In the genomic region with DNA sequence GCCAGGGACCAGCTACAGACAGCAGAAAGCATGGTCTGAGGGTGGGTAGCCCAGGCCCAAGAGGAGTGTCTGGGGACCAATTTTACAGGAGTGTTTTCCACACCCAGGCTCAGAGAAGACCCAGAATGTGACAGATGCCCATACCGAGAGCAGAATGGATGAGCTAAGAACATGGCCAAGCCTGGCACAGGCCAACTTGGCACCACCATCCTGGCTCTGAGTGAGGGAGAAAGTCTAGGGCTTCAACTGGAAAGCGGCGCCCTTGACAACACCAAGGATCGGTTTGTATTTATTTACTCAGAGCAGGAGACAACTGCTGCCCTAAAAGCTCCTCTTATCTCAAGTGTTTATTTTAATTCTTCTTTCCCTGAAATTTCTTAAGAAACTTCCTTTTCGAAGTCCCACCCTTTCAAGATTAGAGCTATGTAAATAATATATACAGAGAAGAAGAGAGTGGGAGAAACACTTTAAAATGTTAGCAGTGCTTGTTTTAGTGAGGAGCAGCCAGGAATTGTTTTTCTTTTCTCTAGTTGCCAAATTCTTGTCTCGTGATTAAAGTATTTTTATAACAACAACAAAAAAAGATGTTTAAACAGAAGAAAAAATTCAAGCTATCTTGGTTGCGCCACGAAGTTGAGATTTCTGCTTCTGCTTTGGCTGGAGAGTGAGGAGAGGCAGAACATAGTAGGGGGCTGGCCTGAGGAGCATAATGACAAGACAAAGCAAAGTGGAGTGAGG, we compare ENCODE assay signal across 12 cellular contexts. TPM values are rescaled to one million over a fixed set of nuclear protein-coding genes. Genes with fewer than 3 reads are reported as not detected.
DNase-seq lines count a peak whose midpoint lies in the region; ATAC-seq and TF ChIP-seq lines count a peak whose summit lies in the region.
"Had no signal": no experiment of that assay in that cellular context is flagged by ENCODE, and none has a peak within 500 bp of the region (broad histone marks: within the 10 kb centered on the region; RNA-seq: fewer than 3 reads in every experiment).

No MANE protein-coding gene starts in this region.

- H2BK120ac ChIP-seq in neuronal stem cell (ENCODE audit: low read depth, low read length) = no peak overlapping the region

- H3K4me1 ChIP-seq in heart right ventricle = peaks cover 3 to 49% (median 29%) of the 10 kb centered on the region in 9 donors
- H3K4me1 ChIP-seq in skeletal muscle satellite cell (ENCODE audit: control insufficient read depth, insufficient read depth, low read length) = peaks cover 31% of the 10 kb centered on the region
- H3K4me1 ChIP-seq in neuronal stem cell (ENCODE audit: control insufficient read depth in 2 of 2, insufficient read depth in 1 of 2, low read depth in 1 of 2, low read length in 2 of 2) = no peaks in the 10 kb centered on the region

- no peak overlapping the region for H2BK12ac ChIP-seq in neuronal stem cell (ENCODE audit: low read length)

- peaks cover 2% of the 10 kb centered on the region for H3K79me1 ChIP-seq in neuronal stem cell (ENCODE audit: low read depth, low read length)

- DNase-seq in DMS79 (lab: John Stamatoyannopoulos, UW) = peak; percentile 51
- no peak for DNase-seq in heart right ventricle
- DNase-seq in HuH-7.5 (ENCODE audit: low spot score) = no peak
- DNase-seq in activated gamma-delta T cell treated with Interleukin-2 at 50 U/mL for 16 hours = no peak
- DNase-seq in neuronal stem cell (ENCODE audit: low spot score) = no peak
- DNase-seq: cortex of kidney, NCI-H1930 had no signal

- 40 to 43% methylated on average over 8 of the region's 8 CpGs for WGBS in heart right ventricle, 2 donors
- no CpG with 5 or more reads among the region's 8 CpGs for WGBS in neuronal stem cell (ENCODE audit: extremely low coverage in 2 of 2, insufficient read length in 2 of 2, insufficient replicate concordance in 1 of 2), 2 donors

- no peak overlapping the region for H2AK5ac ChIP-seq in neuronal stem cell (ENCODE audit: low read depth, low read length)

- no peak for TF ChIP-seq CTCF in heart right ventricle (IDR thresholded peaks at IDR 0.05)

- H2BK15ac ChIP-seq in neuronal stem cell (ENCODE audit: low read length) = no peak overlapping the region

- H4K8ac ChIP-seq in neuronal stem cell (ENCODE audit: low read depth, low read length) = no peak overlapping the region

- no peak overlapping the region for H3K18ac ChIP-seq in neuronal stem cell (ENCODE audit: low read length)

- H3K4me3 ChIP-seq in heart right ventricle = no peak overlapping the region
- H3K4me3 ChIP-seq in skeletal muscle satellite cell (ENCODE audit: low read length) = peak overlapping the region; percentile 7
- no peak overlapping the region for H3K4me3 ChIP-seq in neuronal stem cell (ENCODE audit: low read length in 2 of 2)
- H3K4me3 ChIP-seq: skin epidermis had no signal

- no peak overlapping the region for H3K9ac ChIP-seq in skeletal muscle satellite cell (ENCODE audit: low read depth, low read length)
- H3K9ac ChIP-seq in neuronal stem cell (ENCODE audit: low read depth, low read length, poor library complexity) = no peak overlapping the region

- peak in 5 of 8 donors; percentile 22 to 76 (median 34) for ATAC-seq in heart right ventricle
- no peak for ATAC-seq in GM21786 (IDR thresholded peaks at IDR 0.05; ENCODE audit: unreplicated experiment)

- no peak overlapping the region for H3K23ac ChIP-seq in neuronal stem cell (ENCODE audit: low read depth, low read length, poor library complexity)

- peaks cover 0 to 35% (median 22%) of the 10 kb centered on the region in 7 donors for H3K27me3 ChIP-seq in heart right ventricle
- H3K27me3 ChIP-seq in skeletal muscle satellite cell (ENCODE audit: control insufficient read depth, insufficient read depth, low read length) = peaks cover 74% of the 10 kb centered on the region
- H3K27me3 ChIP-seq in neuronal stem cell (ENCODE audit: control insufficient read depth in 3 of 3, insufficient read depth in 3 of 3, low read depth in 1 of 3, low read length in 3 of 3) = peaks cover 0 to 48% (median 0%) of the 10 kb centered on the region in 3 experiments

- peak overlapping the region; percentile 9 for H3K27ac ChIP-seq in angular gyrus (ENCODE audit: low read depth, low read length)
- peak overlapping the region in 9 of 10 donors; percentile 20 to 68 (median 46) for H3K27ac ChIP-seq in heart right ventricle
- no peak overlapping the region for H3K27ac ChIP-seq in neuronal stem cell (replicated peaks; ENCODE audit: low read length)

- H3K4ac ChIP-seq in neuronal stem cell (ENCODE audit: low read length) = no peak overlapping the region

- H3K36me3 ChIP-seq in heart right ventricle (peaks cover 0 to 97% (median 7%) of the 10 kb centered on the region in 9 donors), skeletal muscle satellite cell (ENCODE audit: insufficient read depth, low read length) (no peaks in the 10 kb centered on the region), neuronal stem cell (replicated peaks in 1 of 2; ENCODE audit: control insufficient read depth in 2 of 2, insufficient read depth in 2 of 2, low read length in 2 of 2) (no peaks in the 10 kb centered on the region)

- H2BK5ac ChIP-seq in neuronal stem cell (ENCODE audit: low read length) = no peak overlapping the region

- H2AFZ ChIP-seq in neuronal stem cell (ENCODE audit: low read length) = no peak overlapping the region

- H3K14ac ChIP-seq in neuronal stem cell (ENCODE audit: low read length) = no peak overlapping the region

- peak overlapping the region; percentile 73 for H3K4me2 ChIP-seq in skeletal muscle satellite cell (ENCODE audit: low read length)
- no peak overlapping the region for H3K4me2 ChIP-seq in neuronal stem cell (ENCODE audit: insufficient read depth, low read length, poor library complexity, severe bottlenecking)

- intact Hi-C loops in heart right ventricle (cut with DNase I) = no loop called here

- H3K9me3 ChIP-seq in heart right ventricle (no peaks in the 10 kb centered on the region), skeletal muscle satellite cell (replicated peaks; ENCODE audit: low read length) (no peaks in the 10 kb centered on the region), neuronal stem cell (replicated peaks in 1 of 2; ENCODE audit: control insufficient read depth in 2 of 2, insufficient read depth in 1 of 2, low read depth in 1 of 2, low read length in 2 of 2) (no peaks in the 10 kb centered on the region)

- H4K91ac ChIP-seq in neuronal stem cell (ENCODE audit: low read depth, low read length, poor library complexity) = no peak overlapping the region

RNA-seq across cellular contexts. Expression of a gene that starts 16.2 kb away (rescaled TPM):
- total RNA-seq in heart right ventricle = 100 to 1,000 TPM in 1 of 10 donors, 10 to 100 TPM in 9; 36.2 to 123 (median 61.4) TPM
- 10 to 100 TPM; 49.0 to 96.7 TPM for polyA plus RNA-seq in heart right ventricle
- 48.9 and 64.2 TPM in 2 replicates for total RNA-seq in skeletal muscle satellite cell (2012; rRNA removed)
- polyA plus RNA-seq in neuronal stem cell (2013, experiment 1 of 2) = 4.0 TPM
- polyA plus RNA-seq in neuronal stem cell (2013, experiment 2 of 2) = 3.8 TPM
- total RNA-seq: HT-29 had no signal

RNA-seq across cellular contexts. Expression of a gene that starts 35.1 kb away (rescaled TPM):
- total RNA-seq in heart right ventricle = 10 to 100 TPM; 20.1 to 44.4 (median 29.4) TPM
- polyA plus RNA-seq in heart right ventricle = 10 to 100 TPM; 23.4 to 47.0 TPM
- 12.2 and 14.7 TPM in 2 replicates for total RNA-seq in skeletal muscle satellite cell (2012; rRNA removed)
- 43.3 TPM for polyA plus RNA-seq in neuronal stem cell (2013, experiment 1 of 2)
- 41.6 TPM for polyA plus RNA-seq in neuronal stem cell (2013, experiment 2 of 2)

RNA-seq across cellular contexts. Expression of a gene that starts 37.2 kb away (rescaled TPM):
- 1 to 10 TPM in 8 of 10 donors, under 1 TPM in 2; 0.72 to 3.4 (median 2.2) TPM for total RNA-seq in heart right ventricle
- polyA plus RNA-seq in heart right ventricle = 1 to 10 TPM; 3.4 to 7.2 TPM
- total RNA-seq in skeletal muscle satellite cell (2012; rRNA removed) = 5.8 and 6.3 TPM in 2 replicates
- polyA plus RNA-seq in neuronal stem cell (2013, experiment 1 of 2) = 6.4 TPM
- polyA plus RNA-seq in neuronal stem cell (2013, experiment 2 of 2) = 5.8 TPM

RNA-seq across cellular contexts. Expression of a gene that starts 54.7 kb away (rescaled TPM):
- total RNA-seq in heart right ventricle = 1 to 10 TPM in 2 of 10 donors, under 1 TPM in 3, not detected in 5; 0.26 to 1.9 (median 0.62) TPM
- under 1 TPM; 0.19 to 0.73 TPM for polyA plus RNA-seq in heart right ventricle
- not detected in 2 replicates for total RNA-seq in skeletal muscle satellite cell (2012; rRNA removed)
- polyA plus RNA-seq in neuronal stem cell (2013, experiment 1 of 2) = 0.25 TPM
- polyA plus RNA-seq in neuronal stem cell (2013, experiment 2 of 2) = 0.30 TPM
- total RNA-seq: HT-29 had no signal

RNA-seq across cellular contexts. Expression of a gene that starts 58.8 kb away (rescaled TPM):
- total RNA-seq in heart right ventricle = 1 to 10 TPM in 3 of 10 donors, under 1 TPM in 7; 0.17 to 1.4 (median 0.49) TPM
- 1 to 10 TPM; 1.1 to 2.9 TPM for polyA plus RNA-seq in heart right ventricle
- under 0.01 TPM in 2 replicates for total RNA-seq in skeletal muscle satellite cell (2012; rRNA removed)
- polyA plus RNA-seq in neuronal stem cell (2013, experiment 1 of 2) = 6.4 TPM
- 6.2 TPM for polyA plus RNA-seq in neuronal stem cell (2013, experiment 2 of 2)
- total RNA-seq: HT-29 had no signal
